Comparison of ENCODE assay signal across 7 cellular contexts in genomic region chr14:105697955-105698354, GRCh38.
A peak's percentile ranks its signal among the peaks of the same experiment; 100 is the strongest.
DNase-seq lines count a peak whose midpoint lies in the region; ATAC-seq, FAIRE-seq and TF ChIP-seq lines count a peak whose summit lies in the region.
"Not testable (repeated sequence)": the region's sequence is repeated elsewhere in the genome, so short reads cannot be mapped to it uniquely, and the experiment has no call there.

No MANE protein-coding gene starts in this region.

- H3K4me3 Mint-ChIP-seq in CD8-positive, alpha-beta T cell; activated CD4-positive, alpha-beta memory T cell treated with anti-CD3 and anti-CD28 coated beads, Interleukin-2, amount 10 ng/mL, durations not matched to agents 7 days and 5 days; activated T-helper 1 cell treated with anti-CD3 and anti-CD28 coated beads, Interleukin-12 subunit alpha, Interleukin-12 subunit beta, Interleukin-2, Interleukin-4 antibody, amounts not matched to agents 30 ng/mL and 10 ng/mL and 1 ng/mL, durations not matched to agents 14 hours and 24 hours and 36 hours: not testable (repeated sequence)

- not testable (repeated sequence) for H4K20me1 ChIP-seq in IMR-90 (ENCODE audit: insufficient read depth, low read length); OCI-LY7 (ENCODE audit: insufficient read depth, low read length); GM12878 (ENCODE audit: control insufficient read depth, insufficient read depth)

- not testable (repeated sequence) for H3K23ac ChIP-seq in IMR-90 (ENCODE audit: low read depth, low read length)

- H3K4ac ChIP-seq in IMR-90 (ENCODE audit: low read depth, low read length) = not testable (repeated sequence)

- H3K9me2 ChIP-seq in OCI-LY7 (ENCODE audit: insufficient read depth, low read length) = not testable (repeated sequence)

- peak overlapping the region; percentile 27 for H3K27ac Mint-ChIP-seq in CD8-positive, alpha-beta T cell
- H3K27ac Mint-ChIP-seq in activated CD4-positive, alpha-beta memory T cell treated with anti-CD3 and anti-CD28 coated beads, Interleukin-2, amount 10 ng/mL, durations not matched to agents 7 days and 5 days = peak overlapping the region; percentile 18
- peak overlapping the region; percentile 56 for H3K27ac Mint-ChIP-seq in activated T-helper 1 cell treated with anti-CD3 and anti-CD28 coated beads, Interleukin-12 subunit alpha, Interleukin-12 subunit beta, Interleukin-2, Interleukin-4 antibody, amounts not matched to agents 30 ng/mL and 10 ng/mL and 1 ng/mL, durations not matched to agents 14 hours and 24 hours and 36 hours

- not testable (repeated sequence) for H4K91ac ChIP-seq in IMR-90 (ENCODE audit: insufficient read depth, low read depth, low read length)

- not testable (repeated sequence) for H3K9me3 Mint-ChIP-seq in CD8-positive, alpha-beta T cell; activated CD4-positive, alpha-beta memory T cell treated with anti-CD3 and anti-CD28 coated beads, Interleukin-2, amount 10 ng/mL, durations not matched to agents 7 days and 5 days; activated T-helper 1 cell treated with anti-CD3 and anti-CD28 coated beads, Interleukin-12 subunit alpha, Interleukin-12 subunit beta, Interleukin-2, Interleukin-4 antibody, amounts not matched to agents 30 ng/mL and 10 ng/mL and 1 ng/mL, durations not matched to agents 14 hours and 24 hours and 36 hours

- H3K9me1 ChIP-seq in IMR-90 (ENCODE audit: insufficient read depth, low read length) = not testable (repeated sequence)

- H3K4me3 ChIP-seq in CD8-positive, alpha-beta T cell (ENCODE audit: low read depth, low read length); IMR-90 (ENCODE audit: insufficient read depth, low read depth, low read length); OCI-LY7 (ENCODE audit: low read depth, low read length, poor library complexity, severe bottlenecking); GM12878: not testable (repeated sequence)

- peak overlapping the region; percentile 33 for H2BK5ac ChIP-seq in IMR-90 (ENCODE audit: low read depth, low read length, poor library complexity, severe bottlenecking)

- CTCF ChIA-PET in CD8-positive, alpha-beta T cell (lab: Charles Lee); IMR-90 (lab: Yijun Ruan, JAX); OCI-LY7 (lab: Charles Lee; ENCODE audit: unreplicated experiment); activated CD4-positive, alpha-beta memory T cell treated with anti-CD3 and anti-CD28 coated beads, Interleukin-2, amount 10 ng/mL, durations not matched to agents 7 days and 5 days (lab: Charles Lee); GM12878 (lab: Yijun Ruan, JAX): not testable (repeated sequence)

- H3K36me3 ChIP-seq in CD8-positive, alpha-beta T cell (ENCODE audit: insufficient read depth, low read length); IMR-90 (ENCODE audit: control insufficient read depth, insufficient read depth, low read length); OCI-LY7 (ENCODE audit: insufficient read depth, low read length); GM12878 (ENCODE audit: control insufficient read depth in 2 of 2, insufficient read depth in 2 of 2, low read length in 1 of 2): not testable (repeated sequence)

- intact Hi-C loops in CD8-positive, alpha-beta T cell (cut with DNase I, micrococcal nuclease); IMR-90 (cut with micrococcal nuclease); OCI-LY7 (cut with micrococcal nuclease; ENCODE audit: unreplicated experiment); activated T-helper 1 cell treated with anti-CD3 and anti-CD28 coated beads, Interleukin-12 subunit alpha, Interleukin-12 subunit beta, Interleukin-2, Interleukin-4 antibody, amounts not matched to agents 30 ng/mL and 10 ng/mL and 1 ng/mL, durations not matched to agents 14 hours and 24 hours and 36 hours (cut with micrococcal nuclease); GM12878 (cut with micrococcal nuclease; ENCODE audit: unreplicated experiment); posterior vena cava (cut with DNase I): not testable (repeated sequence)

- not testable (repeated sequence) for H2BK15ac ChIP-seq in IMR-90 (ENCODE audit: low read depth, low read length)

- in situ Hi-C loops in IMR-90 (cut with MboI; ENCODE audit: low sequenced_read_pairs); GM12878 (cut with MboI): not testable (repeated sequence)

- H3K4me1 ChIP-seq in CD8-positive, alpha-beta T cell (ENCODE audit: insufficient read depth, low read length); IMR-90 (ENCODE audit: control insufficient read depth, insufficient read depth, low read length): not testable (repeated sequence)
- H3K4me1 ChIP-seq in OCI-LY7 (ENCODE audit: insufficient read depth, low read length, poor library complexity, severe bottlenecking) = peaks cover 81% of the 10 kb centered on the region
- peaks cover 54% of the 10 kb centered on the region for H3K4me1 ChIP-seq in GM12878 (ENCODE audit: control insufficient read depth, insufficient read depth, low read length)

- not testable (repeated sequence) for H3K9ac ChIP-seq in IMR-90 (ENCODE audit: low read depth, low read length); GM12878 (ENCODE audit: control insufficient read depth, insufficient read depth, low read length)

- SMC1A ChIA-PET in GM12878 (lab: Charles Lee; ENCODE audit: uncharacterized antibody, unreplicated experiment) = not testable (repeated sequence)

- not testable (repeated sequence) for H4K8ac ChIP-seq in IMR-90 (ENCODE audit: low read depth in 2 of 2, low read length in 2 of 2)

- H4K5ac ChIP-seq in IMR-90 (ENCODE audit: low read depth, low read length) = not testable (repeated sequence)

- TF ChIP-seq POLR2A in IMR-90 (IDR thresholded peaks at IDR 0.05; ENCODE audit: low read depth, low read length) = not testable (repeated sequence)
- peak; percentile 50 for TF ChIP-seq POLR2A in GM12878 (IDR thresholded peaks at IDR 0.05; ENCODE audit: low read depth, low read length)

- H3K4me1 Mint-ChIP-seq in CD8-positive, alpha-beta T cell (ENCODE audit: low read depth); activated T-helper 1 cell treated with anti-CD3 and anti-CD28 coated beads, Interleukin-12 subunit alpha, Interleukin-12 subunit beta, Interleukin-2, Interleukin-4 antibody, amounts not matched to agents 30 ng/mL and 10 ng/mL and 1 ng/mL, durations not matched to agents 14 hours and 24 hours and 36 hours (ENCODE audit: low read depth): not testable (repeated sequence)
- peaks cover 38% of the 10 kb centered on the region for H3K4me1 Mint-ChIP-seq in activated CD4-positive, alpha-beta memory T cell treated with anti-CD3 and anti-CD28 coated beads, Interleukin-2, amount 10 ng/mL, durations not matched to agents 7 days and 5 days

- not testable (repeated sequence) for H3K18ac ChIP-seq in IMR-90 (ENCODE audit: low read depth, low read length)

- RAD21 ChIA-PET in GM12878 (lab: Charles Lee; ENCODE audit: unreplicated experiment) = not testable (repeated sequence)

- not testable (repeated sequence) for H3K27ac ChIP-seq in CD8-positive, alpha-beta T cell (ENCODE audit: low read depth, low read length); IMR-90 (ENCODE audit: insufficient read depth, low read length)
- peak overlapping the region; percentile 98 for H3K27ac ChIP-seq in OCI-LY7 (ENCODE audit: low read depth, low read length, poor library complexity, severe bottlenecking)
- peak overlapping the region; percentile 83 for H3K27ac ChIP-seq in GM12878 (ENCODE audit: control insufficient read depth, insufficient read depth)

- H2AK5ac ChIP-seq in IMR-90 (ENCODE audit: low read depth, low read length) = not testable (repeated sequence)

- H3K36me3 Mint-ChIP-seq in CD8-positive, alpha-beta T cell; activated CD4-positive, alpha-beta memory T cell treated with anti-CD3 and anti-CD28 coated beads, Interleukin-2, amount 10 ng/mL, durations not matched to agents 7 days and 5 days (ENCODE audit: low read depth); activated T-helper 1 cell treated with anti-CD3 and anti-CD28 coated beads, Interleukin-12 subunit alpha, Interleukin-12 subunit beta, Interleukin-2, Interleukin-4 antibody, amounts not matched to agents 30 ng/mL and 10 ng/mL and 1 ng/mL, durations not matched to agents 14 hours and 24 hours and 36 hours (ENCODE audit: low read depth): not testable (repeated sequence)

- not testable (repeated sequence) for TF ChIP-seq CTCF in CD8-positive, alpha-beta T cell (IDR thresholded peaks at IDR 0.05); IMR-90 (conservative IDR thresholded peaks at IDR 0.05; ENCODE audit: low read depth, low read length); OCI-LY7 (conservative IDR thresholded peaks at IDR 0.05; ENCODE audit: low read length); GM12878 (IDR thresholded peaks at IDR 0.05 in 2 of 3, conservative IDR thresholded peaks at IDR 0.05 in 1 of 3; ENCODE audit: control insufficient read depth in 2 of 3, extremely low read depth in 1 of 3, insufficient read depth in 1 of 3, low read depth in 3 of 3, low read length in 3 of 3)

- not testable (repeated sequence) for H3K14ac ChIP-seq in IMR-90 (replicated peaks; ENCODE audit: low read depth, low read length)

- not testable (repeated sequence) for H2BK20ac ChIP-seq in IMR-90 (ENCODE audit: low read depth, low read length)

- not testable (repeated sequence) for BruUV-seq in IMR-90 (replicated peaks; lab: Mats Ljungman, UMichigan); OCI-LY7 (replicated peaks; lab: Mats Ljungman, UMichigan); GM12878 (replicated peaks; lab: Mats Ljungman, UMichigan)

- not testable (repeated sequence) for H3K27me3 ChIP-seq in CD8-positive, alpha-beta T cell (ENCODE audit: insufficient read depth, low read length); IMR-90 (ENCODE audit: control insufficient read depth, insufficient read depth, low read length); GM12878 (replicated peaks in 1 of 2; ENCODE audit: control insufficient read depth in 2 of 2, insufficient read depth in 2 of 2, low read length in 1 of 2)

- H3K9me3 ChIP-seq in CD8-positive, alpha-beta T cell (ENCODE audit: low read length); OCI-LY7 (ENCODE audit: low read length); GM12878 (replicated peaks; ENCODE audit: control insufficient read depth, insufficient read depth, low read length): not testable (repeated sequence)
- peaks cover 13% of the 10 kb centered on the region for H3K9me3 ChIP-seq in IMR-90 (ENCODE audit: control insufficient read depth, insufficient read depth, low read length)

- H3K4me2 ChIP-seq in IMR-90 (ENCODE audit: low read depth, low read length); GM12878 (ENCODE audit: control insufficient read depth, insufficient read depth): not testable (repeated sequence)
- H3K4me2 ChIP-seq in OCI-LY7 (ENCODE audit: low read length) = peak overlapping the region; percentile 41

- H3K79me2 ChIP-seq in OCI-LY7 (ENCODE audit: insufficient read depth, low read depth, low read length) = peaks cover 29% of the 10 kb centered on the region; the same call in 1 of the 2 replicates
- H3K79me2 ChIP-seq in GM12878 (ENCODE audit: control insufficient read depth, insufficient read depth, low read length) = peaks cover 42% of the 10 kb centered on the region

- not testable (repeated sequence) for TF ChIP-seq RAD21 in IMR-90 (IDR thresholded peaks at IDR 0.05; ENCODE audit: low read length); GM12878 (IDR thresholded peaks at IDR 0.05; ENCODE audit: insufficient read depth, low read depth, low read length)

- not testable (repeated sequence) for H2BK120ac ChIP-seq in IMR-90 (ENCODE audit: low read depth, low read length)

- POLR2A ChIA-PET in CD8-positive, alpha-beta T cell (lab: Charles Lee); IMR-90 (lab: Charles Lee; ENCODE audit: unreplicated experiment); OCI-LY7 (lab: Charles Lee); activated CD4-positive, alpha-beta memory T cell treated with anti-CD3 and anti-CD28 coated beads, Interleukin-2, amount 10 ng/mL, durations not matched to agents 7 days and 5 days (lab: Charles Lee); GM12878 (lab: Charles Lee): not testable (repeated sequence)

- H2AFZ ChIP-seq in IMR-90 (replicated peaks; ENCODE audit: low read length, poor library complexity); OCI-LY7 (ENCODE audit: low read length); GM12878 (ENCODE audit: control insufficient read depth, low read depth, low read length): not testable (repeated sequence)

- not testable (repeated sequence) for H2AK9ac ChIP-seq in IMR-90 (replicated peaks; ENCODE audit: low read depth, low read length, poor library complexity)

- TF ChIP-seq EP300 in GM12878 (IDR thresholded peaks at IDR 0.05; ENCODE audit: borderline replicate concordance in 1 of 2, control insufficient read depth in 1 of 2, low read depth in 2 of 2, low read length in 2 of 2) = not testable (repeated sequence)

- H3K56ac ChIP-seq in IMR-90 (ENCODE audit: extremely low read depth, insufficient read depth, low read length) = not testable (repeated sequence)

- dilution Hi-C loops in IMR-90 (cut with HindIII; ENCODE audit: low sequenced_read_pairs, unreplicated experiment) = not testable (repeated sequence)

- FAIRE-seq in GM12878 (lab: Jason Lieb, UNC) = not testable (repeated sequence)

- not testable (repeated sequence) for H3K79me1 ChIP-seq in IMR-90 (ENCODE audit: low read depth in 1 of 2, low read length in 2 of 2)

- WGBS in IMR-90 (ENCODE audit: extremely low coverage in 2 of 2, insufficient read length in 1 of 2), 2 experiments = 100% methylated on average over 1 of the region's 5 CpGs; no CpG with 5 or more reads in 1 of the 2 experiments
- WGBS in GM12878 (ENCODE audit: insufficient coverage, insufficient replicate concordance, low lambda C conversion rate, missing lambda C conversion rate) = 64% methylated on average over 4 of the region's 5 CpGs

- not testable (repeated sequence) for DNase-seq in CD8-positive, alpha-beta T cell; IMR-90; activated CD4-positive, alpha-beta memory T cell treated with anti-CD3 and anti-CD28 coated beads, Interleukin-2, amount 10 ng/mL, durations not matched to agents 7 days and 5 days; activated T-helper 1 cell treated with anti-CD3 and anti-CD28 coated beads, Interleukin-12 subunit alpha, Interleukin-12 subunit beta, Interleukin-2, Interleukin-4 antibody, amounts not matched to agents 30 ng/mL and 10 ng/mL and 1 ng/mL, durations not matched to agents 14 hours and 24 hours and 36 hours (ENCODE audit: low spot score); GM12878 (ENCODE audit: low read depth, low spot score)
- DNase-seq in OCI-LY7 (ENCODE audit: low spot score) (peak; percentile 22), posterior vena cava (ENCODE audit: low spot score) (peak; percentile 5)

- H3K27me3 Mint-ChIP-seq in CD8-positive, alpha-beta T cell (ENCODE audit: low read depth); activated T-helper 1 cell treated with anti-CD3 and anti-CD28 coated beads, Interleukin-12 subunit alpha, Interleukin-12 subunit beta, Interleukin-2, Interleukin-4 antibody, amounts not matched to agents 30 ng/mL and 10 ng/mL and 1 ng/mL, durations not matched to agents 14 hours and 24 hours and 36 hours (ENCODE audit: insufficient read depth): not testable (repeated sequence)
- H3K27me3 Mint-ChIP-seq in activated CD4-positive, alpha-beta memory T cell treated with anti-CD3 and anti-CD28 coated beads, Interleukin-2, amount 10 ng/mL, durations not matched to agents 7 days and 5 days = peaks cover 16% of the 10 kb centered on the region

- not testable (repeated sequence) for ATAC-seq in CD8-positive, alpha-beta T cell; IMR-90 (ENCODE audit: low read depth); GM12878
